Comparison of ENCODE assay signal across 8 cellular contexts in genomic region chr17:46977750-46978488, GRCh38. TPM values are rescaled to one million over a fixed set of nuclear protein-coding genes. Genes with fewer than 3 reads are reported as not detected.
DNase-seq lines count a peak whose midpoint lies in the region; ATAC-seq and TF ChIP-seq lines count a peak whose summit lies in the region.

No MANE protein-coding gene starts in this region.

- DNase-seq in NCI-H82 (lab: John Stamatoyannopoulos, UW) (peak; percentile 62), NCI-H82 treated with DMSO at 0.1 percent for 48 hours (lab: John Stamatoyannopoulos, UW; ENCODE audit: unreplicated experiment) (no peak), spleen (peak; percentile 56), occipital lobe (lab: John Stamatoyannopoulos, UW) (no peak)

- H3K27me3 ChIP-seq in spleen (replicated peaks in 1 of 7) = peaks cover 0 to 58% (median 38%) of the 10 kb centered on the region in 7 donors

- no peak for TF ChIP-seq POLR2A in spleen (IDR thresholded peaks at IDR 0.05)

- H3K4me1 ChIP-seq in spleen = peaks cover 17 to 25% (median 21%) of the 10 kb centered on the region in 6 donors

- intact Hi-C loops in spleen (cut with DNase I; ENCODE audit: low total_unique reads) = no loop called here

- H3K9me3 ChIP-seq in spleen = no peaks in the 10 kb centered on the region

- no peak for ATAC-seq in GM21825 (IDR thresholded peaks at IDR 0.05; ENCODE audit: unreplicated experiment)
- ATAC-seq in HG02610 (IDR thresholded peaks at IDR 0.05; ENCODE audit: unreplicated experiment) = no peak

- 24 to 37% (median 24%) methylated on average over 26 to 36 of the region's 36 CpGs for WGBS in spleen, 5 donors

- H3K4me3 ChIP-seq in iPS-11a (ENCODE audit: low read depth, low read length) = peak overlapping the region; percentile 60
- peak overlapping the region; percentile 38 to 77 (median 54) for H3K4me3 ChIP-seq in spleen

- no peaks in the 10 kb centered on the region for H3K36me3 ChIP-seq in spleen

- TF ChIP-seq CTCF in VCaP (conservative IDR thresholded peaks at IDR 0.05) (no peak), spleen (IDR thresholded peaks at IDR 0.05 in 8 of 11, conservative IDR thresholded peaks at IDR 0.05 in 3 of 11) (no peak)

- H3K27ac ChIP-seq in VCaP (peak overlapping the region; percentile 71; the same call in 1 of the 2 replicates), spleen (no peak overlapping the region)

RNA-seq across cellular contexts. Expression of gene RPRML, which starts 1.1 kb away (rescaled TPM):
- total RNA-seq in spleen (not detected), occipital lobe (16.1 TPM)
- polyA plus RNA-seq in spleen = not detected

RNA-seq across cellular contexts. Expression of gene GOSR2, which starts 55.0 kb away (rescaled TPM):
- total RNA-seq in spleen = 100 to 1,000 TPM in 1 of 7 donors, 10 to 100 TPM in 6; 63.7 to 114 (median 87.2) TPM
- polyA plus RNA-seq in spleen = 10 to 100 TPM; 19.2 to 35.2 (median 19.8) TPM
- total RNA-seq in occipital lobe = 40.7 TPM

Comparison
In these comparisons a context has a peak if more than half of its experiments do, and no peak if none do; other contexts are left out.
1. DNase-seq: peak in NCI-H82 (single experiment) and spleen (single experiment); none in NCI-H82 treated with DMSO at 0.1 percent for 48 hours (single experiment) and occipital lobe (single experiment).
2. RNA of gene RPRML, which starts 1.1 kb away (total RNA-seq): 16.1 TPM in occipital lobe (single experiment); not detected in spleen; every median in the first group is over 10 times any median in the second.